9 cellular contexts compared by ENCODE assay signal in the genomic region with DNA sequence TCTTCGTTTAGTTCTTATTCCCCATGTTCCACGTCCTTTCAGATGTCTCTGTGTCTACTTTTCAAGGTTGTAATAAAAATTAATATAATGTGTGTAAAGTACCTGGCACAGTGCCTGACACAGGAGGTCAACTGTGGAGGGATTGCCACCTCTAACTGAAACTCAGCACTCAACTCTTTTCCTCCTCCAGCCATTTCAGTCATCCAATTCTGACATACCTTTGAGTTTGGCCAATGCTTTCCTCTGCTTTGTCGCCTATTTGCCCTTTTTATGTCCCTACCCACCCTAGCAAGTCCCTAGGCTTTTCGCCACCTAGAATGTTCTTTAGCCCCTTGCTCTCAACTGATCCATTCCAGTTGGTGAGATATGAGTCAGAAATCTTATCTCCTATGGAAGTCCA. TPM values are rescaled to one million over a fixed set of nuclear protein-coding genes. Genes with fewer than 3 reads are reported as not detected.
DNase-seq lines count a peak whose midpoint lies in the region; ATAC-seq and TF ChIP-seq lines count a peak whose summit lies in the region.
"Had no signal": no experiment of that assay in that cellular context is flagged by ENCODE, and none has a peak within 500 bp of the region (broad histone marks: within the 10 kb centered on the region; RNA-seq: fewer than 3 reads in every experiment).

No MANE protein-coding gene starts in this region.

- H3K27me3 Mint-ChIP-seq in CD14-positive monocyte (ENCODE audit: low read depth in 3 of 3), result peaks cover 0 to 1% (median 0%) of the 10 kb centered on the region in 3 donors
- H3K27me3 Mint-ChIP-seq in natural killer cell treated with Interleukin-12 subunit alpha and Interleukin-12 subunit beta and Interleukin-15 and Interleukin-18, amount 100 ng/mL, for 72 hours, result no peaks in the 10 kb centered on the region

- peaks cover 45% of the 10 kb centered on the region for H3K4me1 Mint-ChIP-seq in CD14-positive monocyte
- H3K4me1 Mint-ChIP-seq in natural killer cell treated with Interleukin-12 subunit alpha and Interleukin-12 subunit beta and Interleukin-15 and Interleukin-18, amount 100 ng/mL, for 72 hours (ENCODE audit: low read depth in 2 of 2), result peaks cover 56 to 64% of the 10 kb centered on the region in 2 donors

- no peak overlapping the region for H3K27ac ChIP-seq in coronary artery

- no peaks in the 10 kb centered on the region for H3K9me3 Mint-ChIP-seq in CD14-positive monocyte
- no peaks in the 10 kb centered on the region for H3K9me3 Mint-ChIP-seq in natural killer cell treated with Interleukin-12 subunit alpha and Interleukin-12 subunit beta and Interleukin-15 and Interleukin-18, amount 100 ng/mL, for 72 hours

- DNase-seq in CD14-positive monocyte (ENCODE audit: low spot score) (no peak), LNCaP clone FGC (ENCODE audit: low read depth) (no peak), coronary artery (ENCODE audit: low spot score) (no peak), NK-92 (lab: John Stamatoyannopoulos, UW; ENCODE audit: unreplicated experiment) (no peak)
- DNase-seq in natural killer cell treated with Interleukin-12 subunit alpha and Interleukin-12 subunit beta and Interleukin-15 and Interleukin-18, amount 100 ng/mL, for 72 hours (ENCODE audit: low spot score), result no peak
- DNase-seq in central memory CD4-positive, alpha-beta T cell, result no peak

- H3K4me3 Mint-ChIP-seq in CD14-positive monocyte, result peak overlapping the region; percentile 92 to 93
- peak overlapping the region; percentile 97 for H3K4me3 Mint-ChIP-seq in natural killer cell treated with Interleukin-12 subunit alpha and Interleukin-12 subunit beta and Interleukin-15 and Interleukin-18, amount 100 ng/mL, for 72 hours

- ATAC-seq in natural killer cell treated with Interleukin-12 subunit alpha and Interleukin-12 subunit beta and Interleukin-15 and Interleukin-18, amount 100 ng/mL, for 72 hours, result no peak
- no peak for ATAC-seq in HG03135 (IDR thresholded peaks at IDR 0.05; ENCODE audit: unreplicated experiment)
- ATAC-seq in HG03045 (IDR thresholded peaks at IDR 0.05; ENCODE audit: unreplicated experiment), result no peak

- TF ChIP-seq CTCF in CD14-positive monocyte (IDR thresholded peaks at IDR 0.05) (no peak), LNCaP clone FGC (IDR thresholded peaks at IDR 0.05; ENCODE audit: control insufficient read depth, extremely low read depth, insufficient read depth) (no peak), coronary artery (IDR thresholded peaks at IDR 0.05) (no peak)

- intact Hi-C loops in CD14-positive monocyte (cut with micrococcal nuclease), result loop anchor here in 1 of 2 donors (2.0 to 5.0 kb wide), 2 partner anchors 17 to 77 kb away; a partner anchor contains a TSS

- H3K36me3 Mint-ChIP-seq in CD14-positive monocyte, result peaks cover 48 to 51% of the 10 kb centered on the region in 2 donors
- peaks cover 27% of the 10 kb centered on the region for H3K36me3 Mint-ChIP-seq in natural killer cell treated with Interleukin-12 subunit alpha and Interleukin-12 subunit beta and Interleukin-15 and Interleukin-18, amount 100 ng/mL, for 72 hours

- peak overlapping the region; percentile 54 to 99 (median 76) for H3K27ac Mint-ChIP-seq in CD14-positive monocyte
- H3K27ac Mint-ChIP-seq in natural killer cell treated with Interleukin-12 subunit alpha and Interleukin-12 subunit beta and Interleukin-15 and Interleukin-18, amount 100 ng/mL, for 72 hours, result peak overlapping the region; percentile 96 to 98

- peak overlapping the region; percentile 68 for H3K4me3 ChIP-seq in LNCaP clone FGC (ENCODE audit: low read depth, low read length)
- peak overlapping the region; percentile 99 for H3K4me3 ChIP-seq in coronary artery

RNA-seq across cellular contexts. Expression of a gene that starts 1.6 kb away (rescaled TPM):
- polyA plus RNA-seq in CD14-positive monocyte, result 10 to 100 TPM; 35.8 to 44.7 TPM
- total RNA-seq in natural killer cell treated with Interleukin-12 subunit alpha and Interleukin-12 subunit beta and Interleukin-15 and Interleukin-18, amount 100 ng/mL, for 72 hours, result 100 to 1,000 TPM; 109 to 130 TPM

RNA-seq across cellular contexts. Expression of a gene that starts 17.2 kb away (rescaled TPM):
- polyA plus RNA-seq in CD14-positive monocyte, result 100 to 1,000 TPM; 118 to 161 TPM
- total RNA-seq in natural killer cell treated with Interleukin-12 subunit alpha and Interleukin-12 subunit beta and Interleukin-15 and Interleukin-18, amount 100 ng/mL, for 72 hours, result 100 to 1,000 TPM in 1 of 2 donors, 10 to 100 TPM in 1; 66.5 to 102 TPM

RNA-seq across cellular contexts. Expression of a gene that starts 34.8 kb away (rescaled TPM):
- 100 to 1,000 TPM; 145 to 162 TPM for polyA plus RNA-seq in CD14-positive monocyte
- total RNA-seq in natural killer cell treated with Interleukin-12 subunit alpha and Interleukin-12 subunit beta and Interleukin-15 and Interleukin-18, amount 100 ng/mL, for 72 hours, result 100 to 1,000 TPM; 116 to 148 TPM

RNA-seq across cellular contexts. Expression of a gene that starts 58.6 kb away (rescaled TPM):
- polyA plus RNA-seq in CD14-positive monocyte, result not detected
- total RNA-seq in natural killer cell treated with Interleukin-12 subunit alpha and Interleukin-12 subunit beta and Interleukin-15 and Interleukin-18, amount 100 ng/mL, for 72 hours, result not detected
- total RNA-seq: thyroid gland had no signal
